In genomic region chr11:88552377-88553029, GRCh38 we compare ENCODE assay signal across 8 cellular contexts.
DNase-seq lines count a peak whose midpoint lies in the region; ATAC-seq and TF ChIP-seq lines count a peak whose summit lies in the region.

No MANE protein-coding gene starts in this region.

- DNase-seq in NCI-H2081 (lab: John Stamatoyannopoulos, UW), result peak; percentile 27 to 58
- no peak for DNase-seq in NCI-H2081 treated with DMSO at 0.1 percent for 48 hours (lab: John Stamatoyannopoulos, UW)
- peak; percentile 76 for DNase-seq in HT-29 (ENCODE audit: low spot score)
- DNase-seq in T follicular helper cell (ENCODE audit: low read depth), result peak; percentile 12
- DNase-seq in astrocyte of the cerebellum (ENCODE audit: low read depth), result no peak
- DNase-seq in left lung, result peak; percentile 39 to 51
- DNase-seq in stimulated activated naive CD8-positive, alpha-beta T cell treated with anti-CD3 and anti-CD28 coated beads, Interleukin-15, Interleukin-2, amounts not matched to agents 100 U/mL and 50 U/mL, for 24 hours, result peak; percentile 48

- ATAC-seq in GM21576 (IDR thresholded peaks at IDR 0.05; ENCODE audit: unreplicated experiment) (peak; percentile 91), left lung (peak; percentile 75)
- peak; percentile 43 for ATAC-seq in stimulated activated naive CD8-positive, alpha-beta T cell treated with anti-CD3 and anti-CD28 coated beads, Interleukin-15, Interleukin-2, amounts not matched to agents 100 U/mL and 50 U/mL, for 24 hours

- in situ Hi-C loops in astrocyte of the cerebellum (cut with HindIII; ENCODE audit: low sequenced_read_pairs), result no loop called here

- no peak overlapping the region for H3K27ac ChIP-seq in left lung

- H3K27me3 ChIP-seq in left lung, result no peaks in the 10 kb centered on the region

- no peaks in the 10 kb centered on the region for H3K9me3 ChIP-seq in left lung

- no peaks in the 10 kb centered on the region for H3K4me1 ChIP-seq in left lung

- intact Hi-C loops in left lung (cut with DNase I), result no loop called here

- H3K36me3 ChIP-seq in left lung, result no peaks in the 10 kb centered on the region

- H3K4me3 ChIP-seq in astrocyte of the cerebellum (ENCODE audit: low read depth, low read length) (no peak overlapping the region), left lung (no peak overlapping the region)

- TF ChIP-seq CTCF in astrocyte of the cerebellum (IDR thresholded peaks at IDR 0.05; ENCODE audit: low read depth, low read length, missing control alignments) (peak; percentile 59), left lung (IDR thresholded peaks at IDR 0.05) (peak; percentile 42 to 46)

Comparison
In these comparisons a context has a peak if more than half of its experiments do, and no peak if none do; other contexts are left out.
1. DNase-seq: peak in NCI-H2081 (2 of 2), HT-29 (single experiment), T follicular helper cell (single experiment), left lung (2 of 2) and stimulated activated naive CD8-positive, alpha-beta T cell treated with anti-CD3 and anti-CD28 coated beads, Interleukin-15, Interleukin-2, amounts not matched to agents 100 U/mL and 50 U/mL, for 24 hours (single experiment); none in NCI-H2081 treated with DMSO at 0.1 percent for 48 hours (single experiment) and astrocyte of the cerebellum (single experiment).
2. Peak in every context shown above with its lines, with median percentiles within 50 percentile points of each other: ATAC-seq.